Comparison of ENCODE assay signal across 1 cellular context in genomic region chr1:45677751-45678245, GRCh38.
TF ChIP-seq lines count a peak whose summit lies in the region.

No MANE protein-coding gene starts in this region.

TF ChIP-seq in GM23338, 12 proteins besides CTCF, POLR2A, EP300 and RAD21 (continued from another document):
- TF ChIP-seq JUNB (IDR thresholded peaks at IDR 0.05; ENCODE audit: unreplicated experiment) (no peak), ZNF331 (CRISPR knock-in tag; IDR thresholded peaks at IDR 0.05; ENCODE audit: low read depth) (no peak), ZNF462 (CRISPR knock-in tag; IDR thresholded peaks at IDR 0.05) (no peak), STAT1 (IDR thresholded peaks at IDR 0.05; ENCODE audit: unreplicated experiment) (no peak), ETS1 (IDR thresholded peaks at IDR 0.05) (no peak)
- TF ChIP-seq, protein P1, sequence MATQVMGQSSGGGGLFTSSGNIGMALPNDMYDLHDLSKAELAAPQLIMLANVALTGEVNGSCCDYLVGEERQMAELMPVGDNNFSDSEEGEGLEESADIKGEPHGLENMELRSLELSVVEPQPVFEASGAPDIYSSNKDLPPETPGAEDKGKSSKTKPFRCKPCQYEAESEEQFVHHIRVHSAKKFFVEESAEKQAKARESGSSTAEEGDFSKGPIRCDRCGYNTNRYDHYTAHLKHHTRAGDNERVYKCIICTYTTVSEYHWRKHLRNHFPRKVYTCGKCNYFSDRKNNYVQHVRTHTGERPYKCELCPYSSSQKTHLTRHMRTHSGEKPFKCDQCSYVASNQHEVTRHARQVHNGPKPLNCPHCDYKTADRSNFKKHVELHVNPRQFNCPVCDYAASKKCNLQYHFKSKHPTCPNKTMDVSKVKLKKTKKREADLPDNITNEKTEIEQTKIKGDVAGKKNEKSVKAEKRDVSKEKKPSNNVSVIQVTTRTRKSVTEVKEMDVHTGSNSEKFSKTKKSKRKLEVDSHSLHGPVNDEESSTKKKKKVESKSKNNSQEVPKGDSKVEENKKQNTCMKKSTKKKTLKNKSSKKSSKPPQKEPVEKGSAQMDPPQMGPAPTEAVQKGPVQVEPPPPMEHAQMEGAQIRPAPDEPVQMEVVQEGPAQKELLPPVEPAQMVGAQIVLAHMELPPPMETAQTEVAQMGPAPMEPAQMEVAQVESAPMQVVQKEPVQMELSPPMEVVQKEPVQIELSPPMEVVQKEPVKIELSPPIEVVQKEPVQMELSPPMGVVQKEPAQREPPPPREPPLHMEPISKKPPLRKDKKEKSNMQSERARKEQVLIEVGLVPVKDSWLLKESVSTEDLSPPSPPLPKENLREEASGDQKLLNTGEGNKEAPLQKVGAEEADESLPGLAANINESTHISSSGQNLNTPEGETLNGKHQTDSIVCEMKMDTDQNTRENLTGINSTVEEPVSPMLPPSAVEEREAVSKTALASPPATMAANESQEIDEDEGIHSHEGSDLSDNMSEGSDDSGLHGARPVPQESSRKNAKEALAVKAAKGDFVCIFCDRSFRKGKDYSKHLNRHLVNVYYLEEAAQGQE (IDR thresholded peaks at IDR 0.05; ENCODE audit: unreplicated experiment), result no peak
